In genomic region chr1:156560585-156561163, GRCh38 we compare ENCODE assay signal across 22 cellular contexts. TPM values are rescaled to one million over a fixed set of nuclear protein-coding genes. Genes with fewer than 3 reads are reported as not detected.
DNase-seq lines count a peak whose midpoint lies in the region; ATAC-seq and TF ChIP-seq lines count a peak whose summit lies in the region.
"Had no signal": no experiment of that assay in that cellular context is flagged by ENCODE, and none has a peak within 500 bp of the region (broad histone marks: within the 10 kb centered on the region; RNA-seq: fewer than 3 reads in every experiment).

No MANE protein-coding gene starts in this region.

- TF ChIP-seq EP300 in SK-N-SH (IDR thresholded peaks at IDR 0.05; ENCODE audit: borderline replicate concordance in 1 of 2, low read depth in 1 of 2, low read length in 1 of 2), result no peak
- TF ChIP-seq EP300 in sigmoid colon (IDR thresholded peaks at IDR 0.05), result no peak
- TF ChIP-seq EP300 in esophagus muscularis mucosa (IDR thresholded peaks at IDR 0.05), result no peak

- no peak for TF ChIP-seq RAD21 in SK-N-SH (IDR thresholded peaks at IDR 0.05; ENCODE audit: low read length)

- DNase-seq in SK-N-SH (peak; percentile 53), left ventricle myocardium superior (peak; percentile 49), sigmoid colon (peak; percentile 65), left lobe of liver (ENCODE audit: low spot score) (no peak), esophagus muscularis mucosa (ENCODE audit: extremely low spot score) (no peak), NCI-H2171 (lab: John Stamatoyannopoulos, UW) (no peak)
- DNase-seq: 8988T; AML-193; CD4-positive, alpha-beta T cell; COR-L47; DMS79; NCI-H1105; NCI-H146; NCI-H2029; NCI-H226; NCI-H510A treated with DMSO at 0.1 percent for 48 hours; NCI-H748 treated with DMSO at 0.1 percent for 48 hours; Peyer's patch had no signal

- H3K27me3 ChIP-seq in SK-N-SH (ENCODE audit: insufficient read depth), result no peaks in the 10 kb centered on the region
- H3K27me3 ChIP-seq in sigmoid colon, result no peaks in the 10 kb centered on the region
- H3K27me3 ChIP-seq in esophagus muscularis mucosa, result no peaks in the 10 kb centered on the region
- H3K27me3 ChIP-seq: Peyer's patch had no signal

- H3K9me3 ChIP-seq in SK-N-SH (no peaks in the 10 kb centered on the region), sigmoid colon (no peaks in the 10 kb centered on the region), esophagus muscularis mucosa (no peaks in the 10 kb centered on the region)
- H3K9me3 ChIP-seq: HAP-1, Peyer's patch had no signal

- peaks cover 0 to 3% of the 10 kb centered on the region in 2 experiments; a peak in 1 of 4 replicates for H3K4me1 ChIP-seq in SK-N-SH (ENCODE audit: control insufficient read depth in 1 of 2, insufficient read depth in 2 of 2, low read depth in 1 of 2, low read length in 1 of 2)
- no peaks in the 10 kb centered on the region for H3K4me1 ChIP-seq in sigmoid colon
- no peaks in the 10 kb centered on the region for H3K4me1 ChIP-seq in esophagus muscularis mucosa
- H3K4me1 ChIP-seq: HAP-1, Peyer's patch had no signal

- H3K9me3 Mint-ChIP-seq in dendritic cell treated with granulocyte-macrophage colony-stimulating factor and Interleukin-4, amounts not matched to agents 40 ng/mL and 50 ng/mL, for 4 days, result no peaks in the 10 kb centered on the region
- H3K9me3 Mint-ChIP-seq: CD4-positive, alpha-beta T cell had no signal

- H3K4me3 ChIP-seq in SK-N-SH (ENCODE audit: low read depth in 2 of 2, low read length in 1 of 2) (no peak overlapping the region), sigmoid colon (no peak overlapping the region), esophagus muscularis mucosa (no peak overlapping the region)
- H3K4me3 ChIP-seq: HAP-1, Peyer's patch had no signal

- no peaks in the 10 kb centered on the region for H4K20me1 ChIP-seq in SK-N-SH (ENCODE audit: insufficient read depth)

- intact Hi-C loops in dendritic cell treated with granulocyte-macrophage colony-stimulating factor and Interleukin-4, amounts not matched to agents 40 ng/mL and 50 ng/mL, for 4 days (cut with micrococcal nuclease), result no loop called here
- intact Hi-C loops in left ventricle myocardium superior (cut with micrococcal nuclease), result no loop called here
- intact Hi-C loops in sigmoid colon (cut with DNase I), result no loop called here
- intact Hi-C loops in esophagus muscularis mucosa (cut with DNase I), result no loop called here

- H3K27ac ChIP-seq in SK-N-SH (ENCODE audit: low read depth in 2 of 2, low read length in 1 of 2) (no peak overlapping the region), sigmoid colon (peak overlapping the region in 2 of 4 donors; percentile 37 to 39), esophagus muscularis mucosa (replicated peaks in 1 of 4) (peak overlapping the region in 1 of 4 donors; percentile 13)
- H3K27ac ChIP-seq: Peyer's patch had no signal

- H2AFZ ChIP-seq in SK-N-SH (ENCODE audit: low read depth), result no peak overlapping the region

- peaks cover 6 to 49% of the 10 kb centered on the region in 2 experiments for H3K36me3 ChIP-seq in SK-N-SH (replicated peaks in 1 of 2; ENCODE audit: control insufficient read depth in 1 of 2, insufficient read depth in 2 of 2, low read length in 1 of 2)
- H3K36me3 ChIP-seq in sigmoid colon, result no peaks in the 10 kb centered on the region
- no peaks in the 10 kb centered on the region for H3K36me3 ChIP-seq in esophagus muscularis mucosa
- H3K36me3 ChIP-seq: Peyer's patch had no signal

- no peak overlapping the region for H3K4me3 Mint-ChIP-seq in dendritic cell treated with granulocyte-macrophage colony-stimulating factor and Interleukin-4, amounts not matched to agents 40 ng/mL and 50 ng/mL, for 4 days
- H3K4me3 Mint-ChIP-seq: CD4-positive, alpha-beta T cell had no signal

- no peaks in the 10 kb centered on the region for H3K79me2 ChIP-seq in SK-N-SH (ENCODE audit: insufficient read depth)

- CTCF ChIA-PET in SK-N-SH (lab: Yijun Ruan, JAX), result interaction anchor here (1.2 kb wide), 1 partner anchor 175 kb away, joined by 6 read pairs; no protein-coding TSS in a partner anchor

- peaks cover 5% of the 10 kb centered on the region for H3K4me1 Mint-ChIP-seq in dendritic cell treated with granulocyte-macrophage colony-stimulating factor and Interleukin-4, amounts not matched to agents 40 ng/mL and 50 ng/mL, for 4 days (ENCODE audit: low read depth)

- peak overlapping the region; percentile 7 for H3K27ac Mint-ChIP-seq in dendritic cell treated with granulocyte-macrophage colony-stimulating factor and Interleukin-4, amounts not matched to agents 40 ng/mL and 50 ng/mL, for 4 days
- H3K27ac Mint-ChIP-seq: CD4-positive, alpha-beta T cell had no signal

- no peak for TF ChIP-seq CTCF in SK-N-SH (IDR thresholded peaks at IDR 0.05)
- TF ChIP-seq CTCF in sigmoid colon (IDR thresholded peaks at IDR 0.05), result no peak
- TF ChIP-seq CTCF in esophagus muscularis mucosa (IDR thresholded peaks at IDR 0.05), result no peak

- no peak overlapping the region for H3K9ac ChIP-seq in SK-N-SH

- ATAC-seq in SK-N-SH treated with all-trans-retinoic acid at 6 μM for 48 hours (no peak; the same call in 2 of the 3 replicates), left ventricle myocardium superior (peak; percentile 86), left lobe of liver (no peak)

- WGBS in SK-N-SH (ENCODE audit: low lambda C conversion rate), result 71% methylated on average over 5 of the region's 5 CpGs
- WGBS in sigmoid colon, 2 donors, result 77 to 78% methylated on average over 5 of the region's 5 CpGs
- WGBS in esophagus muscularis mucosa, result 72% methylated on average over 5 of the region's 5 CpGs

- TF ChIP-seq POLR2A in sigmoid colon (IDR thresholded peaks at IDR 0.05) (no peak), esophagus muscularis mucosa (IDR thresholded peaks at IDR 0.05; ENCODE audit: low read depth) (no peak)

- no peaks in the 10 kb centered on the region for H3K36me3 Mint-ChIP-seq in dendritic cell treated with granulocyte-macrophage colony-stimulating factor and Interleukin-4, amounts not matched to agents 40 ng/mL and 50 ng/mL, for 4 days (ENCODE audit: low read depth)

- no peak overlapping the region for H3K4me2 ChIP-seq in SK-N-SH

- H3K27me3 Mint-ChIP-seq in dendritic cell treated with granulocyte-macrophage colony-stimulating factor and Interleukin-4, amounts not matched to agents 40 ng/mL and 50 ng/mL, for 4 days, result no peaks in the 10 kb centered on the region
- H3K27me3 Mint-ChIP-seq: CD4-positive, alpha-beta T cell had no signal

- POLR2A ChIA-PET in SK-N-SH (lab: Yijun Ruan, JAX), result no interaction called here

- H3K9me2 ChIP-seq in SK-N-SH, result no peaks in the 10 kb centered on the region

- no peaks in the 10 kb centered on the region for H3F3A ChIP-seq in SK-N-SH (replicated peaks; ENCODE audit: insufficient read depth)

TF ChIP-seq in SK-N-SH, 30 proteins besides CTCF, POLR2A, EP300 and RAD21:
- TF ChIP-seq CHD2 (IDR thresholded peaks at IDR 0.05; ENCODE audit: low read length, partially characterized antibody) (no peak), YY1 (IDR thresholded peaks at IDR 0.05; ENCODE audit: low read depth) (no peak), RCOR1 (IDR thresholded peaks at IDR 0.05; ENCODE audit: low read length) (peak; percentile 73), FOXJ3 (CRISPR knock-in tag; IDR thresholded peaks at IDR 0.05) (no peak)
TF ChIP-seq in SK-N-SH: peak in this region for 1.

RNA-seq across cellular contexts. Expression of gene IQGAP3, which starts 11.7 kb away (rescaled TPM):
- polyA plus RNA-seq in SK-N-SH (2012; rRNA removed) (14.4 and 15.6 TPM in 2 replicates), sigmoid colon (10 to 100 TPM in 1 of 3 donors, under 1 TPM in 2; 0.60 to 11.2 (median 0.92) TPM)
- 3.6 and 5.8 TPM in 2 replicates for polyA plus RNA-seq in SK-N-SH (2012; cell fraction: cytosol; rRNA removed)
- polyA plus RNA-seq in SK-N-SH (2012; cell fraction: nucleus; rRNA removed), result 80.7 and 85.0 TPM in 2 replicates
- total RNA-seq in left ventricle myocardium superior (0.42 TPM), sigmoid colon (under 1 TPM in 3 of 4 donors, not detected in 1; 0.55 to 0.81 (median 0.71) TPM), left lobe of liver (0.23 TPM), esophagus muscularis mucosa (1 to 10 TPM in 1 of 4 donors, under 1 TPM in 2, not detected in 1; 0.06 to 1.1 (median 0.50) TPM)
- total RNA-seq: CD4-positive, alpha-beta T cell had no signal

RNA-seq across cellular contexts. Expression of gene TTC24, which starts 18.8 kb away (rescaled TPM):
- polyA plus RNA-seq in SK-N-SH (2012; rRNA removed) (not detected in 2 replicates), sigmoid colon (1 to 10 TPM in 1 of 3 donors, not detected in 2; 2.6 TPM)
- polyA plus RNA-seq in SK-N-SH (2012; cell fraction: cytosol; rRNA removed), result not detected in 2 replicates
- not detected in 2 replicates for polyA plus RNA-seq in SK-N-SH (2012; cell fraction: nucleus; rRNA removed)
- total RNA-seq in left ventricle myocardium superior (not detected), sigmoid colon (not detected), left lobe of liver (not detected), esophagus muscularis mucosa (not detected)
- total RNA-seq: Peyer's patch had no signal
- polyA plus RNA-seq: AG04450 had no signal

RNA-seq across cellular contexts. Expression of gene NAXE, which starts 30.9 kb away (rescaled TPM):
- polyA plus RNA-seq in SK-N-SH (2012; rRNA removed) (68.5 and 98.4 TPM in 2 replicates), sigmoid colon (10 to 100 TPM; 80.8 to 91.6 (median 84.1) TPM)
- 66.1 and 89.0 TPM in 2 replicates for polyA plus RNA-seq in SK-N-SH (2012; cell fraction: cytosol; rRNA removed)
- 57.4 and 64.6 TPM in 2 replicates for polyA plus RNA-seq in SK-N-SH (2012; cell fraction: nucleus; rRNA removed)
- total RNA-seq in left ventricle myocardium superior (123 TPM), sigmoid colon (100 to 1,000 TPM in 1 of 4 donors, 10 to 100 TPM in 3; 59.3 to 113 (median 67.2) TPM), left lobe of liver (51.2 TPM), esophagus muscularis mucosa (10 to 100 TPM; 73.5 to 98.0 (median 85.2) TPM)

RNA-seq across cellular contexts. Expression of gene GPATCH4, which starts 40.6 kb away (rescaled TPM):
- polyA plus RNA-seq in SK-N-SH (2012; rRNA removed) (36.6 and 46.8 TPM in 2 replicates), sigmoid colon (10 to 100 TPM; 10.2 to 32.9 (median 18.0) TPM)
- polyA plus RNA-seq in SK-N-SH (2012; cell fraction: cytosol; rRNA removed), result 45.1 and 47.1 TPM in 2 replicates
- 41.7 and 60.0 TPM in 2 replicates for polyA plus RNA-seq in SK-N-SH (2012; cell fraction: nucleus; rRNA removed)
- total RNA-seq in left ventricle myocardium superior (14.1 TPM), sigmoid colon (10 to 100 TPM; 12.2 to 22.9 (median 17.3) TPM), left lobe of liver (7.3 TPM), esophagus muscularis mucosa (10 to 100 TPM; 22.6 to 32.8 (median 26.4) TPM)

RNA-seq across cellular contexts. Expression of gene HAPLN2, which starts 58.5 kb away (rescaled TPM):
- 0.10 and 0.20 TPM in 2 replicates for polyA plus RNA-seq in SK-N-SH (2012; rRNA removed)
- not detected in 2 replicates for polyA plus RNA-seq in SK-N-SH (2012; cell fraction: cytosol; rRNA removed)
- 0.98 and 1.1 TPM in 2 replicates for polyA plus RNA-seq in SK-N-SH (2012; cell fraction: nucleus; rRNA removed)
- total RNA-seq in left ventricle myocardium superior, result 1.5 TPM
- total RNA-seq in sigmoid colon, result 1 to 10 TPM in 1 of 4 donors, under 1 TPM in 1, not detected in 2; 0.71 to 1.2 TPM
- under 1 TPM in 1 of 3 donors, not detected in 2; 0.10 TPM for polyA plus RNA-seq in sigmoid colon
- total RNA-seq in left lobe of liver, result not detected
- total RNA-seq in esophagus muscularis mucosa, result 1 to 10 TPM in 3 of 4 donors, under 1 TPM in 1; 0.83 to 5.1 (median 2.2) TPM
- polyA plus RNA-seq: AG04450 had no signal

Comparison
In these comparisons a context has a peak if more than half of its experiments do, and no peak if none do; other contexts are left out.
1. DNase-seq: peak in SK-N-SH (single experiment), left ventricle myocardium superior (single experiment) and sigmoid colon (single experiment); none in left lobe of liver (single experiment), esophagus muscularis mucosa (single experiment) and NCI-H2171 (single experiment).